ENCODE assay signal across 1 cellular context in genomic region chr11:33723238-33723881, GRCh38.
TF ChIP-seq lines count a peak whose summit lies in the region.

No MANE protein-coding gene starts in this region.

TF ChIP-seq in K562, 482 proteins besides CTCF, POLR2A, EP300 and RAD21 (continued from another document and continues in another):
- no peak for TF ChIP-seq ZNF740 (CRISPR knock-in tag; IDR thresholded peaks at IDR 0.05)
- no peak for TF ChIP-seq ZNF740 (tag; IDR thresholded peaks at IDR 0.05)
- no peak for TF ChIP-seq SMAD2 (IDR thresholded peaks at IDR 0.05; ENCODE audit: low read depth, low read length)
- no peak for TF ChIP-seq TCF7 (IDR thresholded peaks at IDR 0.05; ENCODE audit: borderline replicate concordance)
- TF ChIP-seq MITF (IDR thresholded peaks at IDR 0.05): no peak
- no peak for TF ChIP-seq HMGXB4 (CRISPR knock-in tag; IDR thresholded peaks at IDR 0.05)
- TF ChIP-seq ZNF318 (IDR thresholded peaks at IDR 0.05; ENCODE audit: borderline replicate concordance in 1 of 2, low read depth in 1 of 2): peak in 1 of 2 experiments; percentile 75; a peak in 1 of 4 replicates
- no peak for TF ChIP-seq CBX1 (IDR thresholded peaks at IDR 0.05; ENCODE audit: low read depth)
- TF ChIP-seq HOXB6 (CRISPR knock-in tag; IDR thresholded peaks at IDR 0.05; ENCODE audit: borderline replicate concordance): no peak
- TF ChIP-seq STAT5A (IDR thresholded peaks at IDR 0.05; ENCODE audit: borderline replicate concordance, low read length): peak; percentile 59; the same call in 1 of the 2 replicates
- no peak for TF ChIP-seq HDAC2 (IDR thresholded peaks at IDR 0.05)
- TF ChIP-seq TSC22D4 (tag; IDR thresholded peaks at IDR 0.05): no peak
- no peak for TF ChIP-seq NR4A1 (CRISPR knock-in tag; IDR thresholded peaks at IDR 0.05)
- TF ChIP-seq NR4A1 (tag; IDR thresholded peaks at IDR 0.05): no peak
- no peak for TF ChIP-seq TFAM (CRISPR knock-in tag; conservative IDR thresholded peaks at IDR 0.05)
- TF ChIP-seq PTRF (tag; IDR thresholded peaks at IDR 0.05): no peak
- no peak for TF ChIP-seq ZNF639 (CRISPR knock-in tag; conservative IDR thresholded peaks at IDR 0.05 in 1 of 2, IDR thresholded peaks at IDR 0.05 in 1 of 2)
- TF ChIP-seq ZNF280A (IDR thresholded peaks at IDR 0.05; ENCODE audit: low read depth, partially characterized antibody): no peak
- TF ChIP-seq ELK1 (CRISPR knock-in tag; IDR thresholded peaks at IDR 0.05): no peak
- no peak; a peak in 1 of 4 replicates for TF ChIP-seq TRIM24 (IDR thresholded peaks at IDR 0.05)
- no peak for TF ChIP-seq CGGBP1 (CRISPR knock-in tag; IDR thresholded peaks at IDR 0.05)
- no peak for TF ChIP-seq ZNF263 (CRISPR knock-in tag; IDR thresholded peaks at IDR 0.05; ENCODE audit: borderline replicate concordance)
- TF ChIP-seq PATZ1 (CRISPR knock-in tag; IDR thresholded peaks at IDR 0.05; ENCODE audit: borderline replicate concordance): no peak
- no peak for TF ChIP-seq CAMTA2 (CRISPR knock-in tag; conservative IDR thresholded peaks at IDR 0.05)
- TF ChIP-seq MAZ (CRISPR knock-in tag; conservative IDR thresholded peaks at IDR 0.05 in 1 of 2, IDR thresholded peaks at IDR 0.05 in 1 of 2): no peak; a peak in 1 of 4 replicates
- no peak for TF ChIP-seq STAT5B (CRISPR knock-in tag; IDR thresholded peaks at IDR 0.05)
- TF ChIP-seq STAT6 (CRISPR knock-in tag; IDR thresholded peaks at IDR 0.05): no peak
- TF ChIP-seq HNRNPH1 (optimal IDR thresholded peaks at IDR 0.05; ENCODE audit: low read depth, low read length): no peak
- TF ChIP-seq MCM2 (IDR thresholded peaks at IDR 0.05; ENCODE audit: low read depth): no peak
